1 cellular context compared by ENCODE assay signal in genomic region chr9:63703674-63704073, GRCh38.
TF ChIP-seq lines count a peak whose summit lies in the region.

No MANE protein-coding gene starts in this region.

TF ChIP-seq in K562, 482 proteins besides CTCF, POLR2A, EP300 and RAD21 (continued from another document):
- peak; percentile 87 to 88 for TF ChIP-seq NRF1 (conservative IDR thresholded peaks at IDR 0.05 in 1 of 2, IDR thresholded peaks at IDR 0.05 in 1 of 2)
